ENCODE assay signal across 10 cellular contexts in genomic region chr10:126350216-126350992, GRCh38. TPM values are rescaled to one million over a fixed set of nuclear protein-coding genes. Genes with fewer than 3 reads are reported as not detected.
DNase-seq lines count a peak whose midpoint lies in the region; ATAC-seq and TF ChIP-seq lines count a peak whose summit lies in the region.
"Had no signal": no experiment of that assay in that cellular context is flagged by ENCODE, and none has a peak within 500 bp of the region (broad histone marks: within the 10 kb centered on the region; RNA-seq: fewer than 3 reads in every experiment).

No MANE protein-coding gene starts in this region.

- DNase-seq in AG10803 (ENCODE audit: low read depth) = peak; percentile 94
- peak; percentile 57 for DNase-seq in LoVo (ENCODE audit: low spot score)
- peak; percentile 1 to 18 for DNase-seq in dermis microvascular lymphatic vessel endothelial cell (ENCODE audit: low read depth in 2 of 2)
- DNase-seq in midbrain (lab: John Stamatoyannopoulos, UW) = peak; percentile 22
- no peak for DNase-seq in SK-N-DZ (ENCODE audit: low spot score)
- no peak for DNase-seq in activated CD4-positive, alpha-beta T cell treated with anti-CD3 and anti-CD28 coated beads for 48 hours
- no peak for DNase-seq in NCI-H2227 (lab: John Stamatoyannopoulos, UW; ENCODE audit: unreplicated experiment)
- DNase-seq: heart right ventricle had no signal

- no peak overlapping the region for H3K4me3 ChIP-seq in AG10803 (ENCODE audit: low read length)
- H3K4me3 ChIP-seq: heart right ventricle, ovary had no signal

- ATAC-seq in GM21528 (IDR thresholded peaks at IDR 0.05; ENCODE audit: low FRiP score, unreplicated experiment) = no peak

- no peak for TF ChIP-seq CTCF in AG10803 (conservative IDR thresholded peaks at IDR 0.05; ENCODE audit: low read length)

RNA-seq across cellular contexts. Expression of gene ADAM12, which starts 37.9 kb away (rescaled TPM):
- total RNA-seq in dermis microvascular lymphatic vessel endothelial cell = 0.64 and 1.3 TPM in 2 replicates
- not detected in 2 replicates for polyA plus RNA-seq in SK-N-DZ (2014; cell fraction: cytosol; rRNA removed)
- not detected in 2 replicates for polyA plus RNA-seq in SK-N-DZ (2014; cell fraction: nucleus; rRNA removed)

Comparison
In these comparisons a context has a peak if more than half of its experiments do, and no peak if none do; other contexts are left out.
1. DNase-seq: peak in AG10803 (single experiment), LoVo (single experiment), dermis microvascular lymphatic vessel endothelial cell (2 of 2) and midbrain (single experiment); none in SK-N-DZ (single experiment), activated CD4-positive, alpha-beta T cell treated with anti-CD3 and anti-CD28 coated beads for 48 hours (single experiment) and NCI-H2227 (single experiment).